Comparison of ENCODE assay signal across 16 cellular contexts in the genomic region with DNA sequence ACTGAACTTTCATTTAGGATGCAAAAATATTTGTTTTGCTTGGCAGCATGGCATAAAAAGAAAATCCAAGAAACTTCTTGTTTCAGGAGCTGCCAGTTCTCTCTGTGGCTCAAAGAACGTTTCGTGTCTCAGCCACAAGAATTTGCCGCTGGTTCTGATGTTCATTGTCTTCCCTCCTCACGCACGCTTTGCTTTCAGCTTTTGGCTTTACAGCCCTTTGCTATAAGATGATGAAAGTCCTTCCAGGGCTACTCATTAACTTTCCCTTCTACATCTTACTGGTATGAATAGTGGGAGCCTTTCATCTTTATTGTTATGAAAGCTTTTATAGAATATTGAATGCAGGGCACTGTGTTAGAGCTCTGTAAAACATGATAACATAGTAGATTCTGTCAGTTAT.
DNase-seq lines count a peak whose midpoint lies in the region; ATAC-seq and TF ChIP-seq lines count a peak whose summit lies in the region.
"Had no signal": no experiment of that assay in that cellular context is flagged by ENCODE, and none has a peak within 500 bp of the region (broad histone marks: within the 10 kb centered on the region; RNA-seq: fewer than 3 reads in every experiment).

No MANE protein-coding gene starts in this region.

- H3K27ac ChIP-seq in colonic mucosa (no peak overlapping the region), suprapubic skin (no peak overlapping the region)
- H3K27ac ChIP-seq: KMS-11 had no signal

- no peak for TF ChIP-seq POLR2A in suprapubic skin (IDR thresholded peaks at IDR 0.05)

- 46% methylated on average over 5 of the region's 5 CpGs for WGBS in suprapubic skin

- in situ Hi-C loops in ACHN (cut with HindIII; ENCODE audit: low pct_ligation_motif_present, low pct_unique_long_range_greater_than_20kb, low sequenced_read_pairs): no loop called here

- no peaks in the 10 kb centered on the region for H3K9me3 Mint-ChIP-seq in activated T-cell treated with anti-CD3 and anti-CD28 coated beads, Interleukin-2, amount 50 U/mL, for 4 hours
- H3K9me3 Mint-ChIP-seq: activated B cell treated with CpG ODN at 0.5 μM for 24 hours; activated naive CD8-positive, alpha-beta T cell treated with anti-CD3 and anti-CD28 coated beads, Interleukin-2, amount 10 ng/mL, durations not matched to agents 7 days and 5 days had no signal

- H3K36me3 ChIP-seq in colonic mucosa (no peaks in the 10 kb centered on the region), suprapubic skin (no peaks in the 10 kb centered on the region)
- H3K36me3 ChIP-seq: tibial artery had no signal

- no peak for TF ChIP-seq EP300 in suprapubic skin (IDR thresholded peaks at IDR 0.05)

- DNase-seq in ACHN: peak; percentile 92
- peak; percentile 85 for DNase-seq in LHCN-M2 (ENCODE audit: low read depth)
- peak; percentile 27 for DNase-seq in colonic mucosa
- peak; percentile 18 for DNase-seq in medulla oblongata (ENCODE audit: extremely low spot score)
- no peak for DNase-seq in suprapubic skin (ENCODE audit: low spot score in 2 of 2)
- no peak for DNase-seq in activated T-cell treated with anti-CD3 and anti-CD28 coated beads, Interleukin-2, amount 50 U/mL, for 4 hours
- no peak for DNase-seq in DMS 273 treated with DMSO at 0.1 percent for 48 hours (lab: John Stamatoyannopoulos, UW)
- DNase-seq in SHP77 treated with DMSO at 0.1 percent for 48 hours (lab: John Stamatoyannopoulos, UW): no peak
- DNase-seq: activated B cell treated with CpG ODN at 0.5 μM for 24 hours; activated CD8-positive, alpha-beta memory T cell treated with anti-CD3 and anti-CD28 coated beads, Interleukin-2, amount 50 U/mL, for 48 hours; activated naive CD8-positive, alpha-beta T cell treated with anti-CD3 and anti-CD28 coated beads, Interleukin-2, amount 10 ng/mL, durations not matched to agents 7 days and 5 days; DMS53; H9; NCI-H2081; tibial artery had no signal

- H3K27me3 Mint-ChIP-seq in activated T-cell treated with anti-CD3 and anti-CD28 coated beads, Interleukin-2, amount 50 U/mL, for 4 hours (ENCODE audit: low read depth): peaks cover 6% of the 10 kb centered on the region

- no peaks in the 10 kb centered on the region for H3K27me3 ChIP-seq in colonic mucosa
- H3K27me3 ChIP-seq in suprapubic skin: no peaks in the 10 kb centered on the region
- H3K27me3 ChIP-seq: tibial artery had no signal

- no peak overlapping the region for H3K4me3 Mint-ChIP-seq in activated T-cell treated with anti-CD3 and anti-CD28 coated beads, Interleukin-2, amount 50 U/mL, for 4 hours
- H3K4me3 Mint-ChIP-seq: activated B cell treated with CpG ODN at 0.5 μM for 24 hours; activated naive CD8-positive, alpha-beta T cell treated with anti-CD3 and anti-CD28 coated beads, Interleukin-2, amount 10 ng/mL, durations not matched to agents 7 days and 5 days; H9 had no signal

- H3K4me1 ChIP-seq in colonic mucosa: no peaks in the 10 kb centered on the region
- H3K4me1 ChIP-seq in suprapubic skin: peaks cover 23% of the 10 kb centered on the region

- no peaks in the 10 kb centered on the region for H3K9me3 ChIP-seq in colonic mucosa
- no peaks in the 10 kb centered on the region for H3K9me3 ChIP-seq in suprapubic skin
- H3K9me3 ChIP-seq: tibial artery had no signal

- no peak for ATAC-seq in activated T-cell treated with anti-CD3 and anti-CD28 coated beads, Interleukin-2, amount 50 U/mL, for 4 hours

- intact Hi-C loops in colonic mucosa (cut with DNase I): no loop called here

- no peak overlapping the region for H3K9ac ChIP-seq in colonic mucosa (ENCODE audit: low read depth in 2 of 2, low read length in 2 of 2)
- H3K9ac ChIP-seq: KMS-11 had no signal

- H3K4me3 ChIP-seq in colonic mucosa (no peak overlapping the region), suprapubic skin (no peak overlapping the region)
- H3K4me3 ChIP-seq: tibial artery had no signal

- TF ChIP-seq CTCF in colonic mucosa (IDR thresholded peaks at IDR 0.05): no peak
- no peak for TF ChIP-seq CTCF in suprapubic skin (IDR thresholded peaks at IDR 0.05)

- H3K4me1 Mint-ChIP-seq in activated T-cell treated with anti-CD3 and anti-CD28 coated beads, Interleukin-2, amount 50 U/mL, for 4 hours (ENCODE audit: low read depth): no peaks in the 10 kb centered on the region
- H3K4me1 Mint-ChIP-seq: activated B cell treated with CpG ODN at 0.5 μM for 24 hours; activated naive CD8-positive, alpha-beta T cell treated with anti-CD3 and anti-CD28 coated beads, Interleukin-2, amount 10 ng/mL, durations not matched to agents 7 days and 5 days had no signal

- no peaks in the 10 kb centered on the region for H3K36me3 Mint-ChIP-seq in activated T-cell treated with anti-CD3 and anti-CD28 coated beads, Interleukin-2, amount 50 U/mL, for 4 hours (ENCODE audit: insufficient read depth)
- H3K36me3 Mint-ChIP-seq: activated naive CD8-positive, alpha-beta T cell treated with anti-CD3 and anti-CD28 coated beads, Interleukin-2, amount 10 ng/mL, durations not matched to agents 7 days and 5 days had no signal

Comparison
In these comparisons a context has a peak if more than half of its experiments do, and no peak if none do; other contexts are left out.
1. DNase-seq: peak in ACHN (single experiment), LHCN-M2 (single experiment), colonic mucosa (single experiment) and medulla oblongata (single experiment); none in suprapubic skin (0 of 2), activated T-cell treated with anti-CD3 and anti-CD28 coated beads, Interleukin-2, amount 50 U/mL, for 4 hours (single experiment), DMS 273 treated with DMSO at 0.1 percent for 48 hours (single experiment) and SHP77 treated with DMSO at 0.1 percent for 48 hours (single experiment).